12 cellular contexts compared by ENCODE assay signal in genomic region chrX:22365460-22365859, GRCh38.
DNase-seq lines count a peak whose midpoint lies in the region; FAIRE-seq and TF ChIP-seq lines count a peak whose summit lies in the region.
"Had no signal": no experiment of that assay in that cellular context is flagged by ENCODE, and none has a peak within 500 bp of the region (broad histone marks: within the 10 kb centered on the region; RNA-seq: fewer than 3 reads in every experiment).

No MANE protein-coding gene starts in this region.

- dilution Hi-C loops in keratinocyte (cut with MboI; ENCODE audit: extremely low pct_ligation_motif_present, low sequenced_read_pairs): no loop called here

- no peaks in the 10 kb centered on the region for H4K20me1 ChIP-seq in keratinocyte (ENCODE audit: control insufficient read depth, extremely low read depth, insufficient read depth, low read length)

- H3K4me2 ChIP-seq in keratinocyte (ENCODE audit: control insufficient read depth, extremely low read depth, insufficient read depth, low read depth, low read length): peak overlapping the region; percentile 29

- H3K79me2 ChIP-seq in keratinocyte (ENCODE audit: control insufficient read depth, insufficient read depth, low read length): no peaks in the 10 kb centered on the region
- H3K79me2 ChIP-seq: parathyroid adenoma had no signal

- H3K27me3 ChIP-seq in bronchial epithelial cell (ENCODE audit: control insufficient read depth, insufficient read depth, low read length): no peaks in the 10 kb centered on the region
- H3K27me3 ChIP-seq in keratinocyte (ENCODE audit: control insufficient read depth, extremely low read depth, insufficient read depth, low read length): no peaks in the 10 kb centered on the region
- H3K27me3 ChIP-seq: adrenal gland had no signal

- no peak overlapping the region for H2AFZ ChIP-seq in keratinocyte (ENCODE audit: control insufficient read depth, low read length)
- H2AFZ ChIP-seq: parathyroid adenoma had no signal

- TF ChIP-seq CTCF in AG09319 (IDR thresholded peaks at IDR 0.05; ENCODE audit: low read depth, low read length): no peak
- no peak for TF ChIP-seq CTCF in bronchial epithelial cell (IDR thresholded peaks at IDR 0.05; ENCODE audit: insufficient read depth, low read length, severe bottlenecking)
- TF ChIP-seq CTCF in keratinocyte (optimal IDR thresholded peaks at IDR 0.05 in 1 of 3, IDR thresholded peaks at IDR 0.05 in 1 of 3, conservative IDR thresholded peaks at IDR 0.05 in 1 of 3; ENCODE audit: extremely low read depth in 1 of 3, insufficient read depth in 2 of 3, low read length in 3 of 3): no peak
- no peak for TF ChIP-seq CTCF in GM20000 (IDR thresholded peaks at IDR 0.05; ENCODE audit: extremely low read depth, missing control alignments)

- DNase-seq in AG09319 (ENCODE audit: extremely low read depth, low read depth) (peak; percentile 2), M059J (ENCODE audit: low read depth) (peak; percentile 92), bronchial epithelial cell (ENCODE audit: low read depth) (peak; percentile 98), keratinocyte (ENCODE audit: low read depth, low spot score) (peak; percentile 67), NCI-H510A treated with DMSO at 0.1 percent for 48 hours (lab: John Stamatoyannopoulos, UW) (no peak), GM20000 (ENCODE audit: low spot score) (no peak), NCI-H2227 treated with DMSO at 0.1 percent for 48 hours (lab: John Stamatoyannopoulos, UW) (no peak)
- DNase-seq in stimulated activated CD8-positive, alpha-beta memory T cell treated with anti-CD3 and anti-CD28 coated beads, Interleukin-4, amount 100 ng/mL, for 48 hours: no peak
- DNase-seq: activated CD4-positive, CD25-positive, alpha-beta regulatory T cell; adrenal gland; NCI-H1417 had no signal

- FAIRE-seq in bronchial epithelial cell (lab: Jason Lieb, UNC) (no peak), keratinocyte (lab: Jason Lieb, UNC) (peak; percentile 78)

- H3K9me1 ChIP-seq in keratinocyte (ENCODE audit: control insufficient read depth, extremely low read depth, insufficient read depth, low read length): no peaks in the 10 kb centered on the region

- H3K36me3 ChIP-seq in bronchial epithelial cell (ENCODE audit: control insufficient read depth, insufficient read depth, low read length): no peaks in the 10 kb centered on the region
- no peaks in the 10 kb centered on the region for H3K36me3 ChIP-seq in keratinocyte (ENCODE audit: control insufficient read depth in 2 of 2, extremely low read depth in 1 of 2, insufficient read depth in 2 of 2, low read length in 2 of 2)
- H3K36me3 ChIP-seq: adrenal gland had no signal

- no peak overlapping the region for H3K9ac ChIP-seq in keratinocyte (ENCODE audit: control insufficient read depth, extremely low read depth, insufficient read depth, low read length)
- H3K9ac ChIP-seq: parathyroid adenoma had no signal

- H3K9me3 ChIP-seq in keratinocyte (ENCODE audit: control insufficient read depth, low read depth, low read length): no peaks in the 10 kb centered on the region
- H3K9me3 ChIP-seq: adrenal gland had no signal

- H3K27ac ChIP-seq in keratinocyte (ENCODE audit: control insufficient read depth, insufficient read depth, low read length): peak overlapping the region; percentile 62
- H3K27ac ChIP-seq: adrenal gland, parathyroid adenoma had no signal

- H3K4me3 ChIP-seq in bronchial epithelial cell (ENCODE audit: low read depth, low read length) (no peak overlapping the region), keratinocyte (ENCODE audit: control insufficient read depth in 2 of 3, extremely low read depth in 1 of 3, insufficient read depth in 2 of 3, low read depth in 1 of 3, low read length in 3 of 3) (no peak overlapping the region)
- H3K4me3 ChIP-seq: adrenal gland had no signal

- H3K4me1 ChIP-seq in keratinocyte (ENCODE audit: control insufficient read depth, extremely low read depth, insufficient read depth, low read length): peaks cover 10% of the 10 kb centered on the region
- H3K4me1 ChIP-seq: adrenal gland, parathyroid adenoma had no signal

Comparison
In these comparisons a context has a peak if more than half of its experiments do, and no peak if none do; other contexts are left out.
1. DNase-seq: peak in AG09319 (single experiment), M059J (single experiment), bronchial epithelial cell (single experiment) and keratinocyte (single experiment); none in NCI-H510A treated with DMSO at 0.1 percent for 48 hours (single experiment), GM20000 (single experiment), stimulated activated CD8-positive, alpha-beta memory T cell treated with anti-CD3 and anti-CD28 coated beads, Interleukin-4, amount 100 ng/mL, for 48 hours (single experiment) and NCI-H2227 treated with DMSO at 0.1 percent for 48 hours (single experiment).